13 cellular contexts compared by ENCODE assay signal in genomic region chr10:22927163-22927562, GRCh38. TPM values are rescaled to one million over a fixed set of nuclear protein-coding genes. Genes with fewer than 3 reads are reported as not detected.
DNase-seq lines count a peak whose midpoint lies in the region; ATAC-seq and TF ChIP-seq lines count a peak whose summit lies in the region.
"Had no signal": no experiment of that assay in that cellular context is flagged by ENCODE, and none has a peak within 500 bp of the region (broad histone marks: within the 10 kb centered on the region; RNA-seq: fewer than 3 reads in every experiment).

No MANE protein-coding gene starts in this region.

- H4K20me1 ChIP-seq in neural progenitor cell (ENCODE audit: low read depth): no peaks in the 10 kb centered on the region
- H4K20me1 ChIP-seq: BLaER1 had no signal

- no peaks in the 10 kb centered on the region for H3K9me3 Mint-ChIP-seq in CD8-positive, alpha-beta T cell
- H3K9me3 Mint-ChIP-seq in endothelial cell (ENCODE audit: unreplicated experiment): no peaks in the 10 kb centered on the region
- no peaks in the 10 kb centered on the region for H3K9me3 Mint-ChIP-seq in neural progenitor cell
- H3K9me3 Mint-ChIP-seq: activated naive CD8-positive, alpha-beta T cell treated with anti-CD3 and anti-CD28 coated beads, Interleukin-2, amount 10 ng/mL, durations not matched to agents 7 days and 5 days; stimulated activated naive CD8-positive, alpha-beta T cell treated with anti-CD3 and anti-CD28 coated beads, Interleukin-15, amount 100 ng/mL, for 72 hours had no signal

- H3K27ac ChIP-seq in CD8-positive, alpha-beta T cell (ENCODE audit: low read depth, low read length): no peak overlapping the region
- H3K27ac ChIP-seq in HUES6 (ENCODE audit: low read depth, low read length): no peak overlapping the region
- no peak overlapping the region for H3K27ac ChIP-seq in neural progenitor cell
- H3K27ac ChIP-seq: BLaER1 had no signal

- POLR2A ChIA-PET in CD8-positive, alpha-beta T cell (lab: Charles Lee): interaction anchor here (0.8 kb wide), 1 partner anchor 360 kb away, joined by 3 read pairs; no protein-coding TSS in a partner anchor

- CTCF ChIA-PET in CD8-positive, alpha-beta T cell (lab: Charles Lee): interaction anchor here (0.7 kb wide), 1 partner anchor 54 kb away, joined by 4 read pairs; no protein-coding TSS in a partner anchor

- H3K36me3 ChIP-seq in CD8-positive, alpha-beta T cell (ENCODE audit: insufficient read depth, low read length): no peaks in the 10 kb centered on the region
- H3K36me3 ChIP-seq in HUES6 (ENCODE audit: control insufficient read depth, insufficient read depth, low read length) (no peaks in the 10 kb centered on the region), neural progenitor cell (no peaks in the 10 kb centered on the region)
- H3K36me3 ChIP-seq: BLaER1 had no signal

- peak overlapping the region; percentile 61 for H3K4me3 ChIP-seq in CD8-positive, alpha-beta T cell (ENCODE audit: low read depth, low read length)
- H3K4me3 ChIP-seq in HUES6 (ENCODE audit: low read depth, low read length) (peak overlapping the region; percentile 70), neural progenitor cell (peak overlapping the region; percentile 53)
- H3K4me3 ChIP-seq: BLaER1, lung had no signal

- H3K27me3 ChIP-seq in CD8-positive, alpha-beta T cell (ENCODE audit: insufficient read depth, low read length): peaks cover 3% of the 10 kb centered on the region
- peaks cover 23% of the 10 kb centered on the region for H3K27me3 ChIP-seq in HUES6 (ENCODE audit: control insufficient read depth, insufficient read depth, low read length)
- H3K27me3 ChIP-seq in neural progenitor cell: peaks cover 28% of the 10 kb centered on the region
- H3K27me3 ChIP-seq: BLaER1 had no signal

- peak overlapping the region; percentile 74 for H2AFZ ChIP-seq in neural progenitor cell (replicated peaks)

- peaks cover 3% of the 10 kb centered on the region for H3K27me3 Mint-ChIP-seq in CD8-positive, alpha-beta T cell (ENCODE audit: low read depth)
- H3K27me3 Mint-ChIP-seq in endothelial cell (ENCODE audit: unreplicated experiment): no peaks in the 10 kb centered on the region
- H3K27me3 Mint-ChIP-seq in neural progenitor cell (ENCODE audit: insufficient read depth, low read depth): peaks cover 2% of the 10 kb centered on the region
- H3K27me3 Mint-ChIP-seq: stimulated activated naive CD8-positive, alpha-beta T cell treated with anti-CD3 and anti-CD28 coated beads, Interleukin-15, amount 100 ng/mL, for 72 hours had no signal

- no peak for ATAC-seq in CD8-positive, alpha-beta T cell
- ATAC-seq in HG02852 (IDR thresholded peaks at IDR 0.05; ENCODE audit: unreplicated experiment): no peak

- intact Hi-C loops in CD8-positive, alpha-beta T cell (cut with DNase I, micrococcal nuclease): loop anchor here in 1 of 2 experiments (5.0 kb wide), 1 partner anchor 50 kb away; no protein-coding TSS in a partner anchor

- no peak overlapping the region for H3K27ac Mint-ChIP-seq in CD8-positive, alpha-beta T cell
- H3K27ac Mint-ChIP-seq in endothelial cell (ENCODE audit: unreplicated experiment): no peak overlapping the region
- H3K27ac Mint-ChIP-seq in neural progenitor cell: no peak overlapping the region
- H3K27ac Mint-ChIP-seq: activated naive CD8-positive, alpha-beta T cell treated with anti-CD3 and anti-CD28 coated beads, Interleukin-2, amount 10 ng/mL, durations not matched to agents 7 days and 5 days had no signal

- H3K79me2 ChIP-seq in neural progenitor cell (ENCODE audit: low read depth): no peaks in the 10 kb centered on the region

- H3K9me3 ChIP-seq in CD8-positive, alpha-beta T cell (ENCODE audit: low read length): no peaks in the 10 kb centered on the region
- no peaks in the 10 kb centered on the region for H3K9me3 ChIP-seq in HUES6 (ENCODE audit: control insufficient read depth, insufficient read depth, low read depth, low read length)
- no peaks in the 10 kb centered on the region for H3K9me3 ChIP-seq in neural progenitor cell (ENCODE audit: low read depth)

- H3K4me3 Mint-ChIP-seq in CD8-positive, alpha-beta T cell: no peak overlapping the region
- H3K4me3 Mint-ChIP-seq in endothelial cell (ENCODE audit: unreplicated experiment): no peak overlapping the region
- H3K4me3 Mint-ChIP-seq in neural progenitor cell: no peak overlapping the region
- H3K4me3 Mint-ChIP-seq: activated naive CD8-positive, alpha-beta T cell treated with anti-CD3 and anti-CD28 coated beads, Interleukin-2, amount 10 ng/mL, durations not matched to agents 7 days and 5 days; stimulated activated naive CD8-positive, alpha-beta T cell treated with anti-CD3 and anti-CD28 coated beads, Interleukin-15, amount 100 ng/mL, for 72 hours had no signal

- H3K9ac ChIP-seq in HUES6 (ENCODE audit: low read length) (no peak overlapping the region), neural progenitor cell (no peak overlapping the region)
- H3K9ac ChIP-seq: BLaER1 had no signal

- H3K4me1 Mint-ChIP-seq in CD8-positive, alpha-beta T cell (ENCODE audit: low read depth): no peaks in the 10 kb centered on the region
- H3K4me1 Mint-ChIP-seq in endothelial cell (ENCODE audit: unreplicated experiment): no peaks in the 10 kb centered on the region
- no peaks in the 10 kb centered on the region for H3K4me1 Mint-ChIP-seq in neural progenitor cell
- H3K4me1 Mint-ChIP-seq: stimulated activated naive CD8-positive, alpha-beta T cell treated with anti-CD3 and anti-CD28 coated beads, Interleukin-15, amount 100 ng/mL, for 72 hours had no signal

- no peak for DNase-seq in CD8-positive, alpha-beta T cell
- DNase-seq in endothelial cell (ENCODE audit: low spot score): peak; percentile 3
- DNase-seq in neural progenitor cell (ENCODE audit: low spot score): no peak
- no peak for DNase-seq in GDM1 (lab: John Stamatoyannopoulos, UW)
- DNase-seq in AG08395 (ENCODE audit: low spot score): no peak
- DNase-seq in activated T-cell treated with anti-CD3 and anti-CD28 coated beads, Interleukin-2, amount 50 U/mL, for 1 hour: no peak
- DNase-seq: NCI-H1048 had no signal

- H3F3A ChIP-seq in neural progenitor cell (ENCODE audit: low read depth): no peaks in the 10 kb centered on the region

- peaks cover 11% of the 10 kb centered on the region for H3K4me1 ChIP-seq in CD8-positive, alpha-beta T cell (ENCODE audit: insufficient read depth, low read length)
- H3K4me1 ChIP-seq in HUES6 (ENCODE audit: control insufficient read depth, insufficient read depth, low read length) (peaks cover 4% of the 10 kb centered on the region; the same call in 1 of the 2 replicates), neural progenitor cell (no peaks in the 10 kb centered on the region)

- no peaks in the 10 kb centered on the region for H3K36me3 Mint-ChIP-seq in CD8-positive, alpha-beta T cell
- H3K36me3 Mint-ChIP-seq in endothelial cell (ENCODE audit: low read depth, unreplicated experiment) (no peaks in the 10 kb centered on the region), neural progenitor cell (no peaks in the 10 kb centered on the region)

- peak overlapping the region; percentile 80 for H3K4me2 ChIP-seq in neural progenitor cell
- H3K4me2 ChIP-seq: BLaER1 had no signal

- no peak for TF ChIP-seq CTCF in CD8-positive, alpha-beta T cell (IDR thresholded peaks at IDR 0.05)
- no peak for TF ChIP-seq CTCF in endothelial cell (IDR thresholded peaks at IDR 0.05; ENCODE audit: unreplicated experiment)
- TF ChIP-seq CTCF in neural progenitor cell (IDR thresholded peaks at IDR 0.05): no peak

RNA-seq across cellular contexts. Expression of gene ARMC3, which starts 0.7 kb away (rescaled TPM):
- not detected for total RNA-seq in CD8-positive, alpha-beta T cell
- total RNA-seq in endothelial cell (ENCODE audit: unreplicated experiment): 2.1 TPM
- 0.46 and 14.6 TPM in 2 replicates for total RNA-seq in neural progenitor cell (ENCODE audit: low replicate concordance)
- total RNA-seq: activated naive CD8-positive, alpha-beta T cell treated with anti-CD3 and anti-CD28 coated beads, Interleukin-2, amount 10 ng/mL, durations not matched to agents 7 days and 5 days had no signal
